Comparison of ENCODE assay signal across 1 cellular context in the genomic region with DNA sequence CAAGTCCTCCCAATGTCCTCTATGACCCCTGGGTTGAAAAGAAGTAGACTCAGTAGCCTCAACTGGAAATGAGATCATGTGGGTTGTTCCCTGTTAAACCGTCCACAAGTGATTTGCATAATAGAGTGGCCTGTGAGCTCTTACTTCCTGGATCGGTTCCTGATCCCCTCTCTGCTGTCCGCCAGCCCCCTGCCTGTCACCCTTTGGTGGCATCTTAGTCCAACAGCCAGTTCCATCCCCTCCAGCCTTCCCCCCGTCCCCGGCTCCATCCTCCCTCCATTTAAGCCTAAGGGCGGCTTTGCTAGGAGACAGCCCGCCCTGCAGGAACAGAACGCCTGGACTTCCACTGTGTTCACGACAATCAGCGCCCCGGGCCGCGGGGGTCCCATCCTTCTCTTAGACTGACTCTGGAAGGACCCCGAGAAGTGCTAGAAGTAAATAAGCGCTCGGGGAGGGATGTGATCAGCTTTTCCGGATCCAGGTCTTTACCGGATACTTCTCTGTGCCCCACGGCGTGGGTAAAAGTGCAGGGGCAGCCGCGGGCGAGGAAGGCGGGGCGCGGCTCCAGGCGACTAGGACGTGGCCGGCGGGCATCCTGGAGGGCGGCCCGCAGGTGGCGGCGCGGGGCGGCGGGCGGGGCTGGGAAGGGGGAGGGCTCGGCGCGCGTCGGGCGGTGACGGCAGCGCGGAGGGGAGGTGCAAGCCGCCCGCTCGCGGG.
TF ChIP-seq lines count a peak whose summit lies in the region.

No MANE protein-coding gene starts in this region.

TF ChIP-seq in K562, 482 proteins besides CTCF, POLR2A, EP300 and RAD21 (continued from another document and continues in another):
- TF ChIP-seq, protein P1, sequence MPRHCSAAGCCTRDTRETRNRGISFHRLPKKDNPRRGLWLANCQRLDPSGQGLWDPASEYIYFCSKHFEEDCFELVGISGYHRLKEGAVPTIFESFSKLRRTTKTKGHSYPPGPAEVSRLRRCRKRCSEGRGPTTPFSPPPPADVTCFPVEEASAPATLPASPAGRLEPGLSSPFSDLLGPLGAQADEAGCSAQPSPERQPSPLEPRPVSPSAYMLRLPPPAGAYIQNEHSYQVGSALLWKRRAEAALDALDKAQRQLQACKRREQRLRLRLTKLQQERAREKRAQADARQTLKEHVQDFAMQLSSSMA (CRISPR knock-in tag; IDR thresholded peaks at IDR 0.05): no peak
- TF ChIP-seq, protein P2, sequence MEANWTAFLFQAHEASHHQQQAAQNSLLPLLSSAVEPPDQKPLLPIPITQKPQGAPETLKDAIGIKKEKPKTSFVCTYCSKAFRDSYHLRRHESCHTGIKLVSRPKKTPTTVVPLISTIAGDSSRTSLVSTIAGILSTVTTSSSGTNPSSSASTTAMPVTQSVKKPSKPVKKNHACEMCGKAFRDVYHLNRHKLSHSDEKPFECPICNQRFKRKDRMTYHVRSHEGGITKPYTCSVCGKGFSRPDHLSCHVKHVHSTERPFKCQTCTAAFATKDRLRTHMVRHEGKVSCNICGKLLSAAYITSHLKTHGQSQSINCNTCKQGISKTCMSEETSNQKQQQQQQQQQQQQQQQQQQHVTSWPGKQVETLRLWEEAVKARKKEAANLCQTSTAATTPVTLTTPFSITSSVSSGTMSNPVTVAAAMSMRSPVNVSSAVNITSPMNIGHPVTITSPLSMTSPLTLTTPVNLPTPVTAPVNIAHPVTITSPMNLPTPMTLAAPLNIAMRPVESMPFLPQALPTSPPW (CRISPR knock-in tag; IDR thresholded peaks at IDR 0.05): peak; percentile 100
- TF ChIP-seq NFE2 (IDR thresholded peaks at IDR 0.05; ENCODE audit: low read depth) (peak; percentile 27; the same call in 1 of the 2 replicates), RNF2 (IDR thresholded peaks at IDR 0.05) (peak; percentile 7; the same call in 1 of the 2 replicates), NR2C2 (CRISPR knock-in tag; IDR thresholded peaks at IDR 0.05) (no peak), NR2C2 (tag; IDR thresholded peaks at IDR 0.05) (peak; percentile 77), CEBPG (CRISPR knock-in tag; IDR thresholded peaks at IDR 0.05) (peak; percentile 13; the same call in 1 of the 2 replicates), CEBPG (tag; conservative IDR thresholded peaks at IDR 0.05 in 1 of 2, IDR thresholded peaks at IDR 0.05 in 1 of 2) (no peak), IFI16 (CRISPR knock-in tag; IDR thresholded peaks at IDR 0.05) (no peak), CREM (IDR thresholded peaks at IDR 0.05; ENCODE audit: low read depth) (peak; percentile 83), OTX1 (CRISPR knock-in tag; IDR thresholded peaks at IDR 0.05) (peak; percentile 80; the same call in 1 of the 2 replicates), CBX1 (IDR thresholded peaks at IDR 0.05; ENCODE audit: low read depth) (peak; percentile 91; the same call in 1 of the 2 replicates), TRIM28 (IDR thresholded peaks at IDR 0.05) (no peak), HDAC2 (IDR thresholded peaks at IDR 0.05) (peak; percentile 52; the same call in 1 of the 2 replicates), E2F3 (CRISPR knock-in tag; IDR thresholded peaks at IDR 0.05) (peak; percentile 21; the same call in 1 of the 2 replicates), ZNF668 (CRISPR knock-in tag; IDR thresholded peaks at IDR 0.05) (no peak), POLR2H (tag; IDR thresholded peaks at IDR 0.05; ENCODE audit: low read depth) (peak; percentile 66; the same call in 1 of the 2 replicates), NFE2L1 (tag; IDR thresholded peaks at IDR 0.05; ENCODE audit: borderline replicate concordance, low read depth) (no peak), ZNF583 (CRISPR knock-in tag; IDR thresholded peaks at IDR 0.05) (peak; percentile 44; the same call in 1 of the 2 replicates), NBN (IDR thresholded peaks at IDR 0.05; ENCODE audit: low read depth) (peak; percentile 17; the same call in 1 of the 2 replicates), KLF10 (CRISPR knock-in tag; IDR thresholded peaks at IDR 0.05) (no peak), KAT7 (CRISPR knock-in tag; IDR thresholded peaks at IDR 0.05; ENCODE audit: borderline replicate concordance) (peak; percentile 84; the same call in 1 of the 2 replicates), U2AF2 (optimal IDR thresholded peaks at IDR 0.05; ENCODE audit: low read depth, low read length) (no peak)
- TF ChIP-seq, protein P3, sequence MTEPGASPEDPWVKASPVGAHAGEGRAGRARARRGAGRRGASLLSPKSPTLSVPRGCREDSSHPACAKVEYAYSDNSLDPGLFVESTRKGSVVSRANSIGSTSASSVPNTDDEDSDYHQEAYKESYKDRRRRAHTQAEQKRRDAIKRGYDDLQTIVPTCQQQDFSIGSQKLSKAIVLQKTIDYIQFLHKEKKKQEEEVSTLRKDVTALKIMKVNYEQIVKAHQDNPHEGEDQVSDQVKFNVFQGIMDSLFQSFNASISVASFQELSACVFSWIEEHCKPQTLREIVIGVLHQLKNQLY (CRISPR knock-in tag; conservative IDR thresholded peaks at IDR 0.05): 0 out of 4 replicates have a peak, but pooled peaks of 1 of the 2 experiments have one; percentile 81
- TF ChIP-seq, protein P4, sequence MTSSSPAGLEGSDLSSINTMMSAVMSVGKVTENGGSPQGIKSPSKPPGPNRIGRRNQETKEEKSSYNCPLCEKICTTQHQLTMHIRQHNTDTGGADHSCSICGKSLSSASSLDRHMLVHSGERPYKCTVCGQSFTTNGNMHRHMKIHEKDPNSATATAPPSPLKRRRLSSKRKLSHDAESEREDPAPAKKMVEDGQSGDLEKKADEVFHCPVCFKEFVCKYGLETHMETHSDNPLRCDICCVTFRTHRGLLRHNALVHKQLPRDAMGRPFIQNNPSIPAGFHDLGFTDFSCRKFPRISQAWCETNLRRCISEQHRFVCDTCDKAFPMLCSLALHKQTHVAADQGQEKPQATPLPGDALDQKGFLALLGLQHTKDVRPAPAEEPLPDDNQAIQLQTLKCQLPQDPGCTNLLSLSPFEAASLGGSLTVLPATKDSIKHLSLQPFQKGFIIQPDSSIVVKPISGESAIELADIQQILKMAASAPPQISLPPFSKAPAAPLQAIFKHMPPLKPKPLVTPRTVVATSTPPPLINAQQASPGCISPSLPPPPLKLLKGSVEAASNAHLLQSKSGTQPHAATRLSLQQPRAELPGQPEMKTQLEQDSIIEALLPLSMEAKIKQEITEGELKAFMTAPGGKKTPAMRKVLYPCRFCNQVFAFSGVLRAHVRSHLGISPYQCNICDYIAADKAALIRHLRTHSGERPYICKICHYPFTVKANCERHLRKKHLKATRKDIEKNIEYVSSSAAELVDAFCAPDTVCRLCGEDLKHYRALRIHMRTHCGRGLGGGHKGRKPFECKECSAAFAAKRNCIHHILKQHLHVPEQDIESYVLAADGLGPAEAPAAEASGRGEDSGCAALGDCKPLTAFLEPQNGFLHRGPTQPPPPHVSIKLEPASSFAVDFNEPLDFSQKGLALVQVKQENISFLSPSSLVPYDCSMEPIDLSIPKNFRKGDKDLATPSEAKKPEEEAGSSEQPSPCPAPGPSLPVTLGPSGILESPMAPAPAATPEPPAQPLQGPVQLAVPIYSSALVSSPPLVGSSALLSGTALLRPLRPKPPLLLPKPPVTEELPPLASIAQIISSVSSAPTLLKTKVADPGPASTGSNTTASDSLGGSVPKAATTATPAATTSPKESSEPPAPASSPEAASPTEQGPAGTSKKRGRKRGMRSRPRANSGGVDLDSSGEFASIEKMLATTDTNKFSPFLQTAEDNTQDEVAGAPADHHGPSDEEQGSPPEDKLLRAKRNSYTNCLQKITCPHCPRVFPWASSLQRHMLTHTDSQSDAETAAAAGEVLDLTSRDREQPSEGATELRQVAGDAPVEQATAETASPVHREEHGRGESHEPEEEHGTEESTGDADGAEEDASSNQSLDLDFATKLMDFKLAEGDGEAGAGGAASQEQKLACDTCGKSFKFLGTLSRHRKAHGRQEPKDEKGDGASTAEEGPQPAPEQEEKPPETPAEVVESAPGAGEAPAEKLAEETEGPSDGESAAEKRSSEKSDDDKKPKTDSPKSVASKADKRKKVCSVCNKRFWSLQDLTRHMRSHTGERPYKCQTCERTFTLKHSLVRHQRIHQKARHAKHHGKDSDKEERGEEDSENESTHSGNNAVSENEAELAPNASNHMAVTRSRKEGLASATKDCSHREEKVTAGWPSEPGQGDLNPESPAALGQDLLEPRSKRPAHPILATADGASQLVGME (CRISPR knock-in tag; IDR thresholded peaks at IDR 0.05): 0 out of 2 replicates have a peak, but pooled peaks have one; percentile 39
- TF ChIP-seq, protein P5, sequence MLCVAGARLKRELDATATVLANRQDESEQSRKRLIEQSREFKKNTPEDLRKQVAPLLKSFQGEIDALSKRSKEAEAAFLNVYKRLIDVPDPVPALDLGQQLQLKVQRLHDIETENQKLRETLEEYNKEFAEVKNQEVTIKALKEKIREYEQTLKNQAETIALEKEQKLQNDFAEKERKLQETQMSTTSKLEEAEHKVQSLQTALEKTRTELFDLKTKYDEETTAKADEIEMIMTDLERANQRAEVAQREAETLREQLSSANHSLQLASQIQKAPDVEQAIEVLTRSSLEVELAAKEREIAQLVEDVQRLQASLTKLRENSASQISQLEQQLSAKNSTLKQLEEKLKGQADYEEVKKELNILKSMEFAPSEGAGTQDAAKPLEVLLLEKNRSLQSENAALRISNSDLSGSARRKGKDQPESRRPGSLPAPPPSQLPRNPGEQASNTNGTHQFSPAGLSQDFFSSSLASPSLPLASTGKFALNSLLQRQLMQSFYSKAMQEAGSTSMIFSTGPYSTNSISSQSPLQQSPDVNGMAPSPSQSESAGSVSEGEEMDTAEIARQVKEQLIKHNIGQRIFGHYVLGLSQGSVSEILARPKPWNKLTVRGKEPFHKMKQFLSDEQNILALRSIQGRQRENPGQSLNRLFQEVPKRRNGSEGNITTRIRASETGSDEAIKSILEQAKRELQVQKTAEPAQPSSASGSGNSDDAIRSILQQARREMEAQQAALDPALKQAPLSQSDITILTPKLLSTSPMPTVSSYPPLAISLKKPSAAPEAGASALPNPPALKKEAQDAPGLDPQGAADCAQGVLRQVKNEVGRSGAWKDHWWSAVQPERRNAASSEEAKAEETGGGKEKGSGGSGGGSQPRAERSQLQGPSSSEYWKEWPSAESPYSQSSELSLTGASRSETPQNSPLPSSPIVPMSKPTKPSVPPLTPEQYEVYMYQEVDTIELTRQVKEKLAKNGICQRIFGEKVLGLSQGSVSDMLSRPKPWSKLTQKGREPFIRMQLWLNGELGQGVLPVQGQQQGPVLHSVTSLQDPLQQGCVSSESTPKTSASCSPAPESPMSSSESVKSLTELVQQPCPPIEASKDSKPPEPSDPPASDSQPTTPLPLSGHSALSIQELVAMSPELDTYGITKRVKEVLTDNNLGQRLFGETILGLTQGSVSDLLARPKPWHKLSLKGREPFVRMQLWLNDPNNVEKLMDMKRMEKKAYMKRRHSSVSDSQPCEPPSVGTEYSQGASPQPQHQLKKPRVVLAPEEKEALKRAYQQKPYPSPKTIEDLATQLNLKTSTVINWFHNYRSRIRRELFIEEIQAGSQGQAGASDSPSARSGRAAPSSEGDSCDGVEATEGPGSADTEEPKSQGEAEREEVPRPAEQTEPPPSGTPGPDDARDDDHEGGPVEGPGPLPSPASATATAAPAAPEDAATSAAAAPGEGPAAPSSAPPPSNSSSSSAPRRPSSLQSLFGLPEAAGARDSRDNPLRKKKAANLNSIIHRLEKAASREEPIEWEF (CRISPR knock-in tag; IDR thresholded peaks at IDR 0.05): no peak
- TF ChIP-seq, protein P6, sequence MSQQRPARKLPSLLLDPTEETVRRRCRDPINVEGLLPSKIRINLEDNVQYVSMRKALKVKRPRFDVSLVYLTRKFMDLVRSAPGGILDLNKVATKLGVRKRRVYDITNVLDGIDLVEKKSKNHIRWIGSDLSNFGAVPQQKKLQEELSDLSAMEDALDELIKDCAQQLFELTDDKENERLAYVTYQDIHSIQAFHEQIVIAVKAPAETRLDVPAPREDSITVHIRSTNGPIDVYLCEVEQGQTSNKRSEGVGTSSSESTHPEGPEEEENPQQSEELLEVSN (IDR thresholded peaks at IDR 0.05; ENCODE audit: borderline replicate concordance in 1 of 2, extremely low read depth in 1 of 2, insufficient read depth in 1 of 2, insufficient read length in 1 of 2, low read depth in 1 of 2, low read length in 1 of 2, poor library complexity in 1 of 2, severe bottlenecking in 1 of 2): peak in 1 of 2 experiments; percentile 76
- TF ChIP-seq, protein P7, sequence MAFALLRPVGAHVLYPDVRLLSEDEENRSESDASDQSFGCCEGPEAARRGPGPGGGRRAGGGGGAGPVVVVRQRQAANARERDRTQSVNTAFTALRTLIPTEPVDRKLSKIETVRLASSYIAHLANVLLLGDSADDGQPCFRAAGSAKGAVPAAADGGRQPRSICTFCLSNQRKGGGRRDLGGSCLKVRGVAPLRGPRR (CRISPR knock-in tag; IDR thresholded peaks at IDR 0.05): 0 out of 2 replicates have a peak, but pooled peaks have one; percentile 46
- TF ChIP-seq, protein P8, sequence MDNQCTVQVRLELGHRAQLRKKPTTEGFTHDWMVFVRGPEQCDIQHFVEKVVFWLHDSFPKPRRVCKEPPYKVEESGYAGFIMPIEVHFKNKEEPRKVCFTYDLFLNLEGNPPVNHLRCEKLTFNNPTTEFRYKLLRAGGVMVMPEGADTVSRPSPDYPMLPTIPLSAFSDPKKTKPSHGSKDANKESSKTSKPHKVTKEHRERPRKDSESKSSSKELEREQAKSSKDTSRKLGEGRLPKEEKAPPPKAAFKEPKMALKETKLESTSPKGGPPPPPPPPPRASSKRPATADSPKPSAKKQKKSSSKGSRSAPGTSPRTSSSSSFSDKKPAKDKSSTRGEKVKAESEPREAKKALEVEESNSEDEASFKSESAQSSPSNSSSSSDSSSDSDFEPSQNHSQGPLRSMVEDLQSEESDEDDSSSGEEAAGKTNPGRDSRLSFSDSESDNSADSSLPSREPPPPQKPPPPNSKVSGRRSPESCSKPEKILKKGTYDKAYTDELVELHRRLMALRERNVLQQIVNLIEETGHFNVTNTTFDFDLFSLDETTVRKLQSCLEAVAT (IDR thresholded peaks at IDR 0.05): 0 out of 4 replicates have a peak, but pooled peaks have one; percentile 35 to 38
- TF ChIP-seq, protein P9, sequence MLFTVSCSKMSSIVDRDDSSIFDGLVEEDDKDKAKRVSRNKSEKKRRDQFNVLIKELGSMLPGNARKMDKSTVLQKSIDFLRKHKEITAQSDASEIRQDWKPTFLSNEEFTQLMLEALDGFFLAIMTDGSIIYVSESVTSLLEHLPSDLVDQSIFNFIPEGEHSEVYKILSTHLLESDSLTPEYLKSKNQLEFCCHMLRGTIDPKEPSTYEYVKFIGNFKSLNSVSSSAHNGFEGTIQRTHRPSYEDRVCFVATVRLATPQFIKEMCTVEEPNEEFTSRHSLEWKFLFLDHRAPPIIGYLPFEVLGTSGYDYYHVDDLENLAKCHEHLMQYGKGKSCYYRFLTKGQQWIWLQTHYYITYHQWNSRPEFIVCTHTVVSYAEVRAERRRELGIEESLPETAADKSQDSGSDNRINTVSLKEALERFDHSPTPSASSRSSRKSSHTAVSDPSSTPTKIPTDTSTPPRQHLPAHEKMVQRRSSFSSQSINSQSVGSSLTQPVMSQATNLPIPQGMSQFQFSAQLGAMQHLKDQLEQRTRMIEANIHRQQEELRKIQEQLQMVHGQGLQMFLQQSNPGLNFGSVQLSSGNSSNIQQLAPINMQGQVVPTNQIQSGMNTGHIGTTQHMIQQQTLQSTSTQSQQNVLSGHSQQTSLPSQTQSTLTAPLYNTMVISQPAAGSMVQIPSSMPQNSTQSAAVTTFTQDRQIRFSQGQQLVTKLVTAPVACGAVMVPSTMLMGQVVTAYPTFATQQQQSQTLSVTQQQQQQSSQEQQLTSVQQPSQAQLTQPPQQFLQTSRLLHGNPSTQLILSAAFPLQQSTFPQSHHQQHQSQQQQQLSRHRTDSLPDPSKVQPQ (CRISPR knock-in tag; IDR thresholded peaks at IDR 0.05; ENCODE audit: borderline replicate concordance): no peak
